23 cellular contexts compared by ENCODE assay signal in the genomic region with DNA sequence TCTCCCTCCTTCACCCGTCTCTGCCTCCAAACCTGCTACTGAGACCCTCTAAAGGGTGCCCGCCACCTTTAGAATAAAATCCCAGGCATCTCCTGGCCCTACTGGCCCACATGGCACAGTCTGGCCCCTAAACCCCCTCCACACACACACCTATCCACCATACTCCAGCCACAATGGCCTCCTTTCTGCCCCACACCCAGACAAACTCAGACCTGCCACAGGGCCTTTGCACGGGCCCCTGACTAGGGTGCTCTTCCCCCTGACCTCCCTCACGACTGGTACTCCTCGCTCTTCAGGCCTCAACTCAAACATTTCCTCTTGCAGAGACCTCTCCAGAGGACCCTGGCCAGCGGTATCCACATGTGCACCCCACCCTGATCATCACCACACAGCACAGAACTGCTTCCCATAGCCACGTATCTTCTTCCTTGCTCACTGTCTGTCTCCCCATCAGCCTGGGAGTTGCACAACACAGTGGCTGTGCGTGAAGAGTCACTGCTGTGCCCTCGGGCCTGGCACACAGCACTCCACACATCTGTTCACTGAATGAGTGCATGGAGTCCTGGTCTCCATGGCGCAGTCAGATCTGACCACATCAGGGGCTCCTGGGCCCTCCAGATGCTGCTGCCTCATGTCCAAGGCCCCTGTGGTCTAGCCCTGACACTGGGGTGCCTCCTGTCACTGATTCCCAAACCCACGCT.
DNase-seq lines count a peak whose midpoint lies in the region; ATAC-seq and TF ChIP-seq lines count a peak whose summit lies in the region.
"Had no signal": no experiment of that assay in that cellular context is flagged by ENCODE, and none has a peak within 500 bp of the region (broad histone marks: within the 10 kb centered on the region; RNA-seq: fewer than 3 reads in every experiment).

No MANE protein-coding gene starts in this region.

- ATAC-seq in Right ventricle myocardium inferior (no peak), Right ventricle myocardium superior (ENCODE audit: poor library complexity) (no peak), Panc1 (no peak), esophagus mucosa (peak; percentile 18), GM18907 (IDR thresholded peaks at IDR 0.05; ENCODE audit: unreplicated experiment) (no peak)
- ATAC-seq: A549 had no signal

- DNase-seq in Right ventricle myocardium inferior (ENCODE audit: missing footprints) (peak; percentile 23), Right ventricle myocardium superior (no peak), Panc1 (ENCODE audit: low read depth, low spot score) (no peak), uterus (no peak), LoVo (ENCODE audit: low spot score) (no peak)
- DNase-seq: activated naive CD4-positive, alpha-beta T cell treated with anti-CD3 and anti-CD28 coated beads, Interleukin-2, amount 50 U/mL, for 16 hours; aorta; central memory CD4-positive, alpha-beta T cell; DMS 273 treated with DMSO at 0.1 percent for 48 hours; heart right ventricle; KBM-7; mesenchymal stem cell; NCI-H1048; NCI-H187; NCI-H526 treated with DMSO at 0.1 percent for 48 hours; stimulated activated CD4-positive, alpha-beta T cell treated with anti-CD3 and anti-CD28 coated beads, Interleukin-2, amount 100 ng/mL, for 24 hours; T1000 had no signal

- CTCF ChIA-PET in Panc1 (lab: Charles Lee), result no interaction called here

- H3K4me3 ChIP-seq in Panc1 (ENCODE audit: low read depth in 2 of 2, low read length in 2 of 2) (no peak overlapping the region), uterus (no peak overlapping the region)
- H3K4me3 ChIP-seq: A549, heart right ventricle, smooth muscle cell had no signal

- BruUV-seq in Panc1 (replicated peaks; lab: Mats Ljungman, UMichigan), result TSS peak; percentile 74

- H3K27me3 ChIP-seq in Panc1 (ENCODE audit: control insufficient read depth, insufficient read depth, low read length) (no peaks in the 10 kb centered on the region), uterus (no peaks in the 10 kb centered on the region)

- in situ Hi-C loops in Panc1 (cut with HindIII; ENCODE audit: low pct_unique_long_range_greater_than_20kb, low sequenced_read_pairs), result no loop called here

- POLR2A ChIA-PET in Panc1 (lab: Charles Lee), result no interaction called here

- no peak overlapping the region for H3K27ac ChIP-seq in Panc1 (ENCODE audit: low read length)
- peak overlapping the region; percentile 23 for H3K27ac ChIP-seq in temporal lobe (ENCODE audit: low read depth, low read length)
- no peak overlapping the region for H3K27ac ChIP-seq in uterus
- H3K27ac ChIP-seq: A549, C4-2B, heart right ventricle had no signal

- intact Hi-C loops in Right ventricle myocardium inferior (cut with DNase I) (no loop called here), Right ventricle myocardium superior (cut with DNase I) (no loop called here), Panc1 (cut with micrococcal nuclease; ENCODE audit: unreplicated experiment) (no loop called here), uterus (cut with DNase I; ENCODE audit: low total_unique reads) (no loop called here)

- H3K4me1 ChIP-seq in Panc1 (ENCODE audit: control insufficient read depth, insufficient read depth, low read length) (peaks cover 3% of the 10 kb centered on the region; the same call in 1 of the 2 replicates), uterus (peaks cover 0 to 4% of the 10 kb centered on the region in 2 donors)
- H3K4me1 ChIP-seq: A549 had no signal

- TF ChIP-seq CTCF in Panc1 (IDR thresholded peaks at IDR 0.05), result no peak
- TF ChIP-seq CTCF in uterus (IDR thresholded peaks at IDR 0.05), result no peak

- H3K9me3 ChIP-seq in Panc1 (ENCODE audit: control insufficient read depth, insufficient read depth, low read depth, low read length), result no peaks in the 10 kb centered on the region
- no peaks in the 10 kb centered on the region for H3K9me3 ChIP-seq in uterus
- H3K9me3 ChIP-seq: A549, heart right ventricle had no signal

- H3K36me3 ChIP-seq in Panc1 (ENCODE audit: control insufficient read depth, insufficient read depth, low read length), result no peaks in the 10 kb centered on the region
- no peaks in the 10 kb centered on the region for H3K36me3 ChIP-seq in uterus
- H3K36me3 ChIP-seq: heart right ventricle had no signal

- no peak for TF ChIP-seq POLR2A in uterus (IDR thresholded peaks at IDR 0.05)
